ENCODE assay signal across 26 cellular contexts in the genomic region with DNA sequence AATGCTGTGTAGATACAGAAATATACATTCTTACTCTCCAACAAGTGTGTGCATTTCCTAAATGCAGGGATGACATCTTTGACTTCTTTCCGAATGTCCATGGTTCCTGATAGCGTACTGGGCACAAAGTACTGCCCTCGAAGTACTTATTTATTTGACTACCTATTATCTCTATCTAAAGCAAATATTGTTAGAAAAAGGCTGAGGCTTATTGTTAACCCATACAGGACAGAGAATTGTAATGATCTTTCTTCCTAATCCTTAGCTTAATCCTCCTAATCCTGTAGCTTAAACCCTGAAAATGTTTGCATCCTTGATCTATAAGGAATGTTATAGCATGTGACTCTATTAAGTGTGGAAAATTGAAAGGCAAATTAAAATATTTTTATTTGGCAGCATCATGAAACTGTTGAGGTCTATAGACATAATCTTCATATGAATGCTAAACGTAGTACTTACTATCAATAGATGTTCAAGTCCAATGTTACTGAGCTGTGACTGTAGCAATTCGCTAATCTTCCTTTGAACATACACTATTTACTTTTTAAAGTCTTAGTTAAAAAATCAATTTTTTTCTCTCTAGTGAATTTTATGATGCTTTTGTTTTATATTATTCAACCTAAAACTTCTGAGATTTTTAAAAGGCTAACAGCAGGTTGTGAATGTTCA.
DNase-seq lines count a peak whose midpoint lies in the region; ATAC-seq, FAIRE-seq and TF ChIP-seq lines count a peak whose summit lies in the region.
"Had no signal": no experiment of that assay in that cellular context is flagged by ENCODE, and none has a peak within 500 bp of the region (broad histone marks: within the 10 kb centered on the region; RNA-seq: fewer than 3 reads in every experiment).

No MANE protein-coding gene starts in this region.

- no peaks in the 10 kb centered on the region for H3K9me3 ChIP-seq in prostate gland
- H3K9me3 ChIP-seq: ascending aorta, esophagus muscularis mucosa, heart right ventricle, tibial artery had no signal

- no peak for TF ChIP-seq POLR2A in prostate gland (IDR thresholded peaks at IDR 0.05)

- no peak overlapping the region for H3K4me3 Mint-ChIP-seq in dendritic cell treated with granulocyte-macrophage colony-stimulating factor and Interleukin-4, amounts not matched to agents 40 ng/mL and 50 ng/mL, for 4 days
- H3K4me3 Mint-ChIP-seq in T-helper 2 cell treated with Interferon-gamma antibody and Interleukin-4, amounts not matched to agents 5 μg/mL and 100 μg/mL, for 36 hours, result no peak overlapping the region
- H3K4me3 Mint-ChIP-seq: activated CD8-positive, alpha-beta T cell treated with anti-CD3 and anti-CD28 coated beads for 36 hours; CD4-positive, CD25-positive, alpha-beta regulatory T cell; stimulated activated naive CD8-positive, alpha-beta T cell treated with anti-CD3 and anti-CD28 coated beads, Interleukin-15, Interleukin-2, amounts not matched to agents 100 ng/mL and 50 ng/mL, for 24 hours; T-helper 17 cell had no signal

- DNase-seq in D721Med (ENCODE audit: insufficient read length, low spot score) (no peak), NCI-H69 (lab: John Stamatoyannopoulos, UW) (peak; percentile 34), prostate gland (ENCODE audit: low spot score) (peak; percentile 19), D341Med (ENCODE audit: low spot score) (no peak)
- no peak for DNase-seq in T-helper 2 cell treated with Interferon-gamma antibody and Interleukin-4, amounts not matched to agents 5 μg/mL and 100 μg/mL, for 36 hours (ENCODE audit: low spot score)
- DNase-seq: activated CD4-positive, alpha-beta T cell treated with anti-CD3 and anti-CD28 coated beads for 1 hour; activated CD8-positive, alpha-beta T cell treated with anti-CD3 and anti-CD28 coated beads for 36 hours; CD4-positive, CD25-positive, alpha-beta regulatory T cell; EL; foreskin melanocyte; heart right ventricle; mesendoderm; NCI-H1092; NCI-H2029; NCI-H526 treated with DMSO at 0.1 percent for 48 hours; T-helper 17 cell; tibial artery had no signal

- no peaks in the 10 kb centered on the region for H3K36me3 ChIP-seq in prostate gland
- H3K36me3 ChIP-seq: ascending aorta, esophagus muscularis mucosa, heart right ventricle, tibial artery had no signal

- intact Hi-C loops in dendritic cell treated with granulocyte-macrophage colony-stimulating factor and Interleukin-4, amounts not matched to agents 40 ng/mL and 50 ng/mL, for 4 days (cut with micrococcal nuclease), result loop anchor here (2.0 kb wide), 1 partner anchor 75 kb away; no protein-coding TSS in a partner anchor
- intact Hi-C loops in prostate gland (cut with DNase I), result no loop called here

- peak; percentile 80 for FAIRE-seq in D721Med (lab: Jason Lieb, UNC)
- FAIRE-seq: GM12891, H1 had no signal

- 56% methylated on average over 5 of the region's 5 CpGs for WGBS in prostate gland

- peak overlapping the region; percentile 40 for H3K27ac Mint-ChIP-seq in dendritic cell treated with granulocyte-macrophage colony-stimulating factor and Interleukin-4, amounts not matched to agents 40 ng/mL and 50 ng/mL, for 4 days
- no peak overlapping the region for H3K27ac Mint-ChIP-seq in T-helper 2 cell treated with Interferon-gamma antibody and Interleukin-4, amounts not matched to agents 5 μg/mL and 100 μg/mL, for 36 hours
- H3K27ac Mint-ChIP-seq: activated CD8-positive, alpha-beta T cell treated with anti-CD3 and anti-CD28 coated beads for 36 hours; activated naive CD4-positive, alpha-beta T cell treated with anti-CD3 and anti-CD28 coated beads, Interleukin-2, amount 50 U/mL, for 72 hours; CD4-positive, CD25-positive, alpha-beta regulatory T cell; stimulated activated naive CD8-positive, alpha-beta T cell treated with anti-CD3 and anti-CD28 coated beads, Interleukin-15, Interleukin-2, amounts not matched to agents 100 ng/mL and 50 ng/mL, for 24 hours had no signal

- ATAC-seq in HG03025 (IDR thresholded peaks at IDR 0.05; ENCODE audit: low FRiP score, unreplicated experiment), result no peak
- ATAC-seq: activated CD8-positive, alpha-beta T cell treated with anti-CD3 and anti-CD28 coated beads for 36 hours; SK-N-SH treated with all-trans-retinoic acid at 6 μM for 48 hours; T-helper 17 cell had no signal

- no peaks in the 10 kb centered on the region for H3K9me3 Mint-ChIP-seq in dendritic cell treated with granulocyte-macrophage colony-stimulating factor and Interleukin-4, amounts not matched to agents 40 ng/mL and 50 ng/mL, for 4 days
- H3K9me3 Mint-ChIP-seq in T-helper 2 cell treated with Interferon-gamma antibody and Interleukin-4, amounts not matched to agents 5 μg/mL and 100 μg/mL, for 36 hours, result no peaks in the 10 kb centered on the region
- H3K9me3 Mint-ChIP-seq: activated CD8-positive, alpha-beta T cell treated with anti-CD3 and anti-CD28 coated beads for 36 hours; activated naive CD4-positive, alpha-beta T cell treated with anti-CD3 and anti-CD28 coated beads, Interleukin-2, amount 50 U/mL, for 72 hours; CD4-positive, CD25-positive, alpha-beta regulatory T cell; stimulated activated naive CD8-positive, alpha-beta T cell treated with anti-CD3 and anti-CD28 coated beads, Interleukin-15, Interleukin-2, amounts not matched to agents 100 ng/mL and 50 ng/mL, for 24 hours had no signal

- TF ChIP-seq CTCF in D721Med (IDR thresholded peaks at IDR 0.05; ENCODE audit: insufficient read depth, missing control alignments) (no peak), prostate gland (IDR thresholded peaks at IDR 0.05) (no peak)

- peaks cover 2% of the 10 kb centered on the region for H3K4me1 ChIP-seq in prostate gland (replicated peaks)

- H3K27ac ChIP-seq in prostate gland, result peak overlapping the region; percentile 38 to 74
- H3K27ac ChIP-seq: ascending aorta, esophagus muscularis mucosa, tibial artery had no signal

- no peaks in the 10 kb centered on the region for H3K27me3 ChIP-seq in prostate gland (replicated peaks; ENCODE audit: insufficient read depth)
- H3K27me3 ChIP-seq: ascending aorta, esophagus muscularis mucosa, heart right ventricle, tibial artery had no signal

- peaks cover 46% of the 10 kb centered on the region for H3K4me1 Mint-ChIP-seq in dendritic cell treated with granulocyte-macrophage colony-stimulating factor and Interleukin-4, amounts not matched to agents 40 ng/mL and 50 ng/mL, for 4 days (ENCODE audit: low read depth)
- H3K4me1 Mint-ChIP-seq in T-helper 2 cell treated with Interferon-gamma antibody and Interleukin-4, amounts not matched to agents 5 μg/mL and 100 μg/mL, for 36 hours (ENCODE audit: low read depth), result peaks cover 23% of the 10 kb centered on the region

- H3K36me3 Mint-ChIP-seq in dendritic cell treated with granulocyte-macrophage colony-stimulating factor and Interleukin-4, amounts not matched to agents 40 ng/mL and 50 ng/mL, for 4 days (ENCODE audit: low read depth), result no peaks in the 10 kb centered on the region
- no peaks in the 10 kb centered on the region for H3K36me3 Mint-ChIP-seq in T-helper 2 cell treated with Interferon-gamma antibody and Interleukin-4, amounts not matched to agents 5 μg/mL and 100 μg/mL, for 36 hours (ENCODE audit: low read depth)
- H3K36me3 Mint-ChIP-seq: CD4-positive, CD25-positive, alpha-beta regulatory T cell had no signal

- H3K4me3 ChIP-seq in prostate gland, result no peak overlapping the region
- H3K4me3 ChIP-seq: ascending aorta, esophagus muscularis mucosa, tibial artery had no signal

- no peaks in the 10 kb centered on the region for H3K27me3 Mint-ChIP-seq in dendritic cell treated with granulocyte-macrophage colony-stimulating factor and Interleukin-4, amounts not matched to agents 40 ng/mL and 50 ng/mL, for 4 days
- H3K27me3 Mint-ChIP-seq in T-helper 2 cell treated with Interferon-gamma antibody and Interleukin-4, amounts not matched to agents 5 μg/mL and 100 μg/mL, for 36 hours (ENCODE audit: low read depth), result peaks cover 2% of the 10 kb centered on the region
- H3K27me3 Mint-ChIP-seq: activated CD8-positive, alpha-beta T cell treated with anti-CD3 and anti-CD28 coated beads for 36 hours; stimulated activated naive CD8-positive, alpha-beta T cell treated with anti-CD3 and anti-CD28 coated beads, Interleukin-15, Interleukin-2, amounts not matched to agents 100 ng/mL and 50 ng/mL, for 24 hours had no signal

Comparison
In these comparisons a context has a peak if more than half of its experiments do, and no peak if none do; other contexts are left out.
1. DNase-seq: peak in NCI-H69 (single experiment) and prostate gland (single experiment); none in D721Med (single experiment), D341Med (single experiment) and T-helper 2 cell treated with Interferon-gamma antibody and Interleukin-4, amounts not matched to agents 5 μg/mL and 100 μg/mL, for 36 hours (single experiment).